25 cellular contexts compared by ENCODE assay signal in the genomic region with DNA sequence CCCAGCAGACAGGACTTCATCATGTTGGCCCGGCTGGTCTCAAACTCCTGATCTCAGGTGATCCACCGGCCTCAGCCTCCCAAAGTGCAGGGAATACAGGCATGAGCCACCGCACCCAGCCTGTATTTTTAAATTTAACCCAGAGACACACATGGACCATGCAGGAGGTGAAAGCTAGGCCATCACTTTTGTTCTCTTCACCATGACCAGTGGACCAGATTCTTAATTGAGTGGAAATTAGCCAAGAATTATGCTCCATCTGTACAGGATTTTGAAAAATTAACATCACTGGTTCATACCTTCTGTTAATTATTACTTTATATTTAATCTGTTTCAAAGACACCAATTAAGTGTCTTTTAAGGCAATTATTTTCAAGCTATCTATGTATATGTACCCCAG.
"Had no signal": no experiment of that assay in that cellular context is flagged by ENCODE, and none has a peak within 500 bp of the region (broad histone marks: within the 10 kb centered on the region; RNA-seq: fewer than 3 reads in every experiment).

No MANE protein-coding gene starts in this region.

- H3K36me3 ChIP-seq: stomach, suprapubic skin, thoracic aorta, thyroid gland, tibial artery, tibial nerve, transverse colon, upper lobe of left lung, upper lobe of right lung, uterus, vagina had no signal

- H3K27me3 ChIP-seq: stomach, suprapubic skin, testis, thyroid gland, tibial artery, tibial nerve, transverse colon, upper lobe of left lung, upper lobe of right lung, uterus, vagina had no signal

- ATAC-seq: stimulated activated effector memory CD8-positive, alpha-beta T cell treated with anti-CD3 and anti-CD28 coated beads, Interleukin-12 subunit alpha, Interleukin-12 subunit beta, amount 100 ng/mL, for 72 hours; stimulated activated memory B cell treated with anti-CD40 and anti-IgM and Interleukin-4, amounts not matched to agents 10 μg/mL and 1 μg/mL and 100 μg/mL, for 72 hours; stimulated activated naive B cell treated with anti-CD40 and anti-IgM and Interleukin-4, amounts not matched to agents 10 μg/mL and 1 μg/mL and 100 μg/mL, for 72 hours; stimulated activated naive CD8-positive, alpha-beta T cell treated with anti-CD3 and anti-CD28 coated beads, Interleukin-15, amount 100 ng/mL, for 72 hours; stimulated activated naive CD8-positive, alpha-beta T cell treated with anti-CD3 and anti-CD28 coated beads, Interleukin-15, Interleukin-2, amounts not matched to agents 100 U/mL and 50 U/mL, for 24 hours; upper lobe of right lung had no signal

- H3K4me1 ChIP-seq: stomach, suprapubic skin, testis, thyroid gland, tibial artery, tibial nerve, transverse colon, upper lobe of left lung, upper lobe of right lung, uterus, vagina had no signal

- H3K4me3 ChIP-seq: stomach, suprapubic skin, testis, thoracic aorta, thyroid gland, tibial artery, tibial nerve, transverse colon, upper lobe of left lung, upper lobe of right lung, uterus, vagina had no signal

- H3K9me3 ChIP-seq: testis, thyroid gland, transverse colon, uterus, vagina had no signal

- DNase-seq: stimulated activated CD4-positive, alpha-beta T cell treated with anti-CD3 and anti-CD28 coated beads, Interleukin-2, amount 100 ng/mL, for 48 hours; stimulated activated CD4-positive, alpha-beta T cell treated with anti-CD3 and anti-CD28 coated beads, Interleukin-4, amount 100 ng/mL, for 1 hour; stimulated activated CD4-positive, alpha-beta T cell treated with anti-CD3 and anti-CD28 coated beads, Interleukin-4, amount 100 ng/mL, for 24 hours; stimulated activated CD4-positive, alpha-beta T cell treated with anti-CD3 and anti-CD28 coated beads, Interleukin-4, amount 100 ng/mL, for 4 hours; stimulated activated CD8-positive, alpha-beta memory T cell treated with anti-CD3 and anti-CD28 coated beads, Interleukin-4, amount 100 ng/mL, for 48 hours; stimulated activated naive B cell treated with anti-CD40 and anti-IgM and Interleukin-4, amounts not matched to agents 10 μg/mL and 1 μg/mL and 100 μg/mL, for 72 hours; stimulated activated naive CD4-positive, alpha-beta T cell; stimulated activated naive CD4-positive, alpha-beta T cell treated with Interleukin-2 at 50 U/mL for 16 hours; stimulated activated naive CD8-positive, alpha-beta T cell treated with anti-CD3 and anti-CD28 coated beads, Interleukin-15, amount 100 ng/mL, for 72 hours; stimulated activated naive CD8-positive, alpha-beta T cell treated with anti-CD3 and anti-CD28 coated beads, Interleukin-15, Interleukin-2, amounts not matched to agents 100 U/mL and 50 U/mL, for 24 hours; stomach; testis; thyroid gland; tibial artery; transverse colon; trophoblast cell; upper lobe of left lung; upper lobe of right lung; uterus had no signal

- H3K27ac ChIP-seq: stomach, suprapubic skin, testis, thoracic aorta, thyroid gland, tibial artery, tibial nerve, transverse colon, upper lobe of left lung, upper lobe of right lung, uterus, vagina had no signal
